In genomic region chr1:54240741-54241335, GRCh38 we compare ENCODE assay signal across 1 cellular context.
TF ChIP-seq lines count a peak whose summit lies in the region.

No MANE protein-coding gene starts in this region.

TF ChIP-seq in HepG2, 621 proteins besides CTCF, POLR2A, EP300 and RAD21:
- TF ChIP-seq ZBTB33 (CRISPR knock-in tag; IDR thresholded peaks at IDR 0.05) (peak; percentile 89), ZNF75D (CRISPR knock-in tag; IDR thresholded peaks at IDR 0.05; ENCODE audit: borderline replicate concordance) (no peak), ZNF737 (CRISPR knock-in tag; IDR thresholded peaks at IDR 0.05; ENCODE audit: borderline replicate concordance) (no peak)
TF ChIP-seq in HepG2: peak in this region for 1.
